Comparison of ENCODE assay signal across 8 cellular contexts in the genomic region with DNA sequence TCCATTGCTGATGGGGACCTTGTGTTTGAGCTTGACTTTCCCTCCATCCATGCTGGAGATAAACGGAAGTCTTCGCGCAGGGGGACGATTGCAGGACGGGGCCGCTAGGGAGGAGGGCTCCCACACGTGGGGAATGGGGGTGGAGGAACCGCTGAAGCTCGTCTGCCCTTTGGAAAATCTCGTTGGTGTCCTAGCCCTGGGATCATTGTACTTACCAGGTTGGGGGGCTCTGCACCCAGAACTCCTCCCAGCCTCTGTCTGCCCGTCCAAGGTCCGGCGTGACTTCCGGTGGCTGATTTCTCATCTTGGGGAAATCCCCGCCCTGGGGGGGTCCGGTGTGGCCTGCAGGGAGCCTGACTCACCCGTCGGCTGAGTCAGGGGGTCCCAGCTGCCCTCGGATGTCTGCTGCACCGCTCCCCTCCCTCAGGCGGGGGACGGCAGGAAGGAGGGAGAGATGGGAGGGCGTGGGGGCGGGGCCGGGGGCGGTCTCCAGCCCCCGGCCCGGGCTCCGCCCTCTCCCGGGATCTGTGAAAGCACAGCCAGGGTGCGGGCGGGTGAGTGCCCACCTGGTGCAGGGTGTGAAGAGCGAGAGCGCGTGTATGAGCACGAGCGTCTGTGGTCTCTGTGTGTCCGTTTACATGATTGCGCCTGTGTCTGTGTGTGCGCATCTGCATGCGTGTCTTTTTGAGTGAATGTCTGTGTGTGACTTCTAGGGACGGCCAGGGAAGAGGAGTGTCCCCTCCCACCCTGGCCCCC. TPM values are rescaled to one million over a fixed set of nuclear protein-coding genes. Genes with fewer than 3 reads are reported as not detected.
DNase-seq lines count a peak whose midpoint lies in the region; FAIRE-seq and TF ChIP-seq lines count a peak whose summit lies in the region.

No MANE protein-coding gene starts in this region.

- FAIRE-seq in astrocyte (lab: Jason Lieb, UNC): no peak

- no peaks in the 10 kb centered on the region for H3K27me3 Mint-ChIP-seq in T-helper 2 cell treated with Interferon-gamma antibody and Interleukin-4, amounts not matched to agents 5 μg/mL and 100 μg/mL, for 36 hours (ENCODE audit: low read depth)
- no peaks in the 10 kb centered on the region for H3K27me3 Mint-ChIP-seq in astrocyte (ENCODE audit: low read depth, unreplicated experiment)

- H3K4me1 ChIP-seq in astrocyte (ENCODE audit: insufficient read depth, low read length): peaks cover 47% of the 10 kb centered on the region
- peaks cover 25% of the 10 kb centered on the region for H3K4me1 ChIP-seq in iPS-20b (ENCODE audit: insufficient read depth, low read length)

- H3K4me2 ChIP-seq in astrocyte (ENCODE audit: low read length): peak overlapping the region; percentile 99

- H3K27ac ChIP-seq in astrocyte (ENCODE audit: low read depth, low read length): peak overlapping the region; percentile 82
- H3K27ac ChIP-seq in iPS-20b (ENCODE audit: low read length): peak overlapping the region; percentile 39

- no peak for TF ChIP-seq CTCF in astrocyte (IDR thresholded peaks at IDR 0.05; ENCODE audit: insufficient read depth, low read depth, low read length)

- H3K4me3 Mint-ChIP-seq in T-helper 2 cell treated with Interferon-gamma antibody and Interleukin-4, amounts not matched to agents 5 μg/mL and 100 μg/mL, for 36 hours: peak overlapping the region; percentile 70
- peak overlapping the region; percentile 84 for H3K4me3 Mint-ChIP-seq in astrocyte (ENCODE audit: unreplicated experiment)

- no peaks in the 10 kb centered on the region for H3K9me3 Mint-ChIP-seq in T-helper 2 cell treated with Interferon-gamma antibody and Interleukin-4, amounts not matched to agents 5 μg/mL and 100 μg/mL, for 36 hours
- no peaks in the 10 kb centered on the region for H3K9me3 Mint-ChIP-seq in astrocyte (ENCODE audit: unreplicated experiment)

- H3K27me3 ChIP-seq in astrocyte (ENCODE audit: insufficient read depth, low read length) (no peaks in the 10 kb centered on the region), iPS-20b (ENCODE audit: insufficient read depth, low read length) (peaks cover 41% of the 10 kb centered on the region)

- H2AFZ ChIP-seq in astrocyte (ENCODE audit: low read depth, low read length): peak overlapping the region; percentile 88

- peaks cover 33% of the 10 kb centered on the region for H3K36me3 Mint-ChIP-seq in T-helper 2 cell treated with Interferon-gamma antibody and Interleukin-4, amounts not matched to agents 5 μg/mL and 100 μg/mL, for 36 hours (ENCODE audit: low read depth)
- no peaks in the 10 kb centered on the region for H3K36me3 Mint-ChIP-seq in astrocyte (ENCODE audit: low read depth, unreplicated experiment)

- H3K9ac ChIP-seq in astrocyte (ENCODE audit: low read length) (peak overlapping the region; percentile 76), iPS-20b (ENCODE audit: low read depth, low read length) (peak overlapping the region; percentile 78; the same call in 1 of the 2 replicates)

- H3K36me3 ChIP-seq in astrocyte (ENCODE audit: insufficient read depth, low read length) (no peaks in the 10 kb centered on the region), iPS-20b (ENCODE audit: insufficient read depth, low read depth, low read length) (no peaks in the 10 kb centered on the region)

- DNase-seq in NCI-H2081 (lab: John Stamatoyannopoulos, UW): peak; percentile 63 to 73
- DNase-seq in NCI-H2081 treated with DMSO at 0.1 percent for 48 hours (lab: John Stamatoyannopoulos, UW): no peak
- DNase-seq in HuH-7.5 (ENCODE audit: low spot score): peak; percentile 77
- peak; percentile 75 for DNase-seq in T-helper 2 cell treated with Interferon-gamma antibody and Interleukin-4, amounts not matched to agents 5 μg/mL and 100 μg/mL, for 36 hours (ENCODE audit: low spot score)
- DNase-seq in astrocyte (ENCODE audit: low read depth): peak; percentile 71
- peak; percentile 71 for DNase-seq in stimulated activated CD4-positive, alpha-beta T cell treated with anti-CD3 and anti-CD28 coated beads, Interleukin-15, amount 100 ng/mL, for 24 hours
- DNase-seq in Ammon's horn (ENCODE audit: low spot score): no peak

- H3K27ac Mint-ChIP-seq in T-helper 2 cell treated with Interferon-gamma antibody and Interleukin-4, amounts not matched to agents 5 μg/mL and 100 μg/mL, for 36 hours: peak overlapping the region; percentile 71
- peak overlapping the region; percentile 92 for H3K27ac Mint-ChIP-seq in astrocyte (ENCODE audit: unreplicated experiment)

- H3K9me3 ChIP-seq in astrocyte (ENCODE audit: insufficient read depth, low read depth, low read length) (no peaks in the 10 kb centered on the region), iPS-20b (ENCODE audit: insufficient read depth, low read depth, low read length) (no peaks in the 10 kb centered on the region)

- peak overlapping the region; percentile 74 for H3K4me3 ChIP-seq in astrocyte (ENCODE audit: insufficient read depth, low read depth, low read length)
- peak overlapping the region; percentile 82 for H3K4me3 ChIP-seq in iPS-20b (ENCODE audit: low read length)

- peaks cover 14% of the 10 kb centered on the region for H4K20me1 ChIP-seq in astrocyte (ENCODE audit: insufficient read depth, low read length)

- peaks cover 14% of the 10 kb centered on the region for H3K79me2 ChIP-seq in astrocyte (ENCODE audit: insufficient read depth, low read length)

- H3K4me1 Mint-ChIP-seq in T-helper 2 cell treated with Interferon-gamma antibody and Interleukin-4, amounts not matched to agents 5 μg/mL and 100 μg/mL, for 36 hours (ENCODE audit: low read depth): peaks cover 49% of the 10 kb centered on the region
- H3K4me1 Mint-ChIP-seq in astrocyte (ENCODE audit: low read depth, unreplicated experiment): peaks cover 11% of the 10 kb centered on the region

RNA-seq across cellular contexts. Expression of gene PIK3CD, which starts 35.8 kb away (rescaled TPM):
- total RNA-seq in astrocyte: 25.9 and 29.5 TPM in 2 replicates

Comparison
In these comparisons a context has a peak if more than half of its experiments do, and no peak if none do; other contexts are left out.
1. DNase-seq: peak in NCI-H2081 (2 of 2), HuH-7.5 (single experiment), T-helper 2 cell treated with Interferon-gamma antibody and Interleukin-4, amounts not matched to agents 5 μg/mL and 100 μg/mL, for 36 hours (single experiment), astrocyte (single experiment) and stimulated activated CD4-positive, alpha-beta T cell treated with anti-CD3 and anti-CD28 coated beads, Interleukin-15, amount 100 ng/mL, for 24 hours (single experiment); none in NCI-H2081 treated with DMSO at 0.1 percent for 48 hours (single experiment) and Ammon's horn (single experiment).